ENCODE assay signal across 14 cellular contexts in the genomic region with DNA sequence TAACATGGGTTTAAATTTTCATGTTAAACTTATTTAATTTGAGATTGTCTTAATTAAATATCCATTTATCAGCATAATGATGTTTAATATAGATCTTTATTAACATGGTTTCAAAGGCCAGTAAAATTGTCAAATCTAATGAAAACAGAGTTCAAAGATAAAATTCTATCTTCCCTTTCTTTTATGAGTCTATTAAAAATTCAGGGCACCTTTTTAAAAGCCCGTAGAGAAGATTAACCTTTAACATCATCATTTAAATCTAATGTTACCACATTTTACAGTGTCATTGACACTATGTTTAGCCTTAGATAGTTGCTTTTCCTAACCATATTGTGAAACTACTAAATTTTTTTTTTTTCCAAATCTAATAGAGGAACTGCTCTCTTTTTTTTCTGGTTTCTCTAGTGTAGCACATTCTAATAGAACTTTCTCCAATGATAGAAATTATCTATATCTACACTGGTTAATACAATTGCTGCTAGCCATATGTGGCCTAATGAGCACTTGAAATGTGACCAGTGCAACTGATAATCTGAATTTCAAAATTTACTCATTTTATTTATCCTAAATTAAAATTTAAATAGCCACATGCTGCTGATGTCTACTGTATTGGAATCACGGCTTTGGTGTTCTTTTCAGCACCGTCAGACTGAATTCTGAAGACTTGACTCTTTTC.
A peak's percentile ranks its signal among the peaks of the same experiment; 100 is the strongest.
DNase-seq lines count a peak whose midpoint lies in the region; ATAC-seq and TF ChIP-seq lines count a peak whose summit lies in the region.
"Had no signal": no experiment of that assay in that cellular context is flagged by ENCODE, and none has a peak within 500 bp of the region (broad histone marks: within the 10 kb centered on the region; RNA-seq: fewer than 3 reads in every experiment).

No MANE protein-coding gene starts in this region.

- ATAC-seq in SK-N-SH treated with all-trans-retinoic acid at 6 μM for 48 hours (no peak), HG03520 (IDR thresholded peaks at IDR 0.05; ENCODE audit: unreplicated experiment) (no peak)

- H3K9me3 ChIP-seq in hepatocyte (ENCODE audit: low read depth): peaks cover 4% of the 10 kb centered on the region
- peaks cover 0 to 13% of the 10 kb centered on the region in 2 donors for H3K9me3 ChIP-seq in right atrium auricular region
- no peaks in the 10 kb centered on the region for H3K9me3 ChIP-seq in esophagus squamous epithelium

- no peak for TF ChIP-seq POLR2A in esophagus squamous epithelium (IDR thresholded peaks at IDR 0.05)

- H2AFZ ChIP-seq in hepatocyte: no peak overlapping the region

- peak; percentile 27 for DNase-seq in NCI-H1092 treated with DMSO at 0.1 percent for 48 hours (lab: John Stamatoyannopoulos, UW)
- no peak for DNase-seq in NCI-H1092 (lab: John Stamatoyannopoulos, UW)
- no peak for DNase-seq in hepatocyte (ENCODE audit: low spot score)
- DNase-seq in right atrium auricular region (ENCODE audit: low spot score): no peak
- no peak for DNase-seq in esophagus squamous epithelium (lab: John Stamatoyannopoulos, UW)
- DNase-seq: AML-193; CD4-positive, CD25-positive, alpha-beta regulatory T cell; DMS53; GF-D8; HCEC 1CT had no signal

- intact Hi-C loops in esophagus squamous epithelium (cut with DNase I): no loop called here

- H3K9me2 ChIP-seq in hepatocyte (replicated peaks; ENCODE audit: insufficient read depth): no peaks in the 10 kb centered on the region

- H3K79me2 ChIP-seq in hepatocyte: peaks cover 7% of the 10 kb centered on the region

- H3K27me3 ChIP-seq in hepatocyte (no peaks in the 10 kb centered on the region), right atrium auricular region (no peaks in the 10 kb centered on the region), esophagus squamous epithelium (no peaks in the 10 kb centered on the region)
- H3K27me3 ChIP-seq: BLaER1 had no signal

- H3K27ac ChIP-seq in hepatocyte: no peak overlapping the region
- H3K27ac ChIP-seq in right atrium auricular region: no peak overlapping the region
- H3K27ac ChIP-seq in esophagus squamous epithelium: no peak overlapping the region
- H3K27ac ChIP-seq: 22Rv1, BLaER1 had no signal

- H3K4me2 ChIP-seq in hepatocyte: peak overlapping the region; percentile 50
- H3K4me2 ChIP-seq: BLaER1 had no signal

- no peaks in the 10 kb centered on the region for H3K36me3 ChIP-seq in hepatocyte (replicated peaks; ENCODE audit: insufficient read depth, low read depth)
- no peaks in the 10 kb centered on the region for H3K36me3 ChIP-seq in right atrium auricular region
- peaks cover 0 to 16% (median 0%) of the 10 kb centered on the region in 3 donors for H3K36me3 ChIP-seq in esophagus squamous epithelium

- H4K20me1 ChIP-seq in hepatocyte (ENCODE audit: insufficient read depth, poor library complexity, severe bottlenecking): no peaks in the 10 kb centered on the region

- no peak overlapping the region for H3K4me3 ChIP-seq in hepatocyte
- no peak overlapping the region for H3K4me3 ChIP-seq in right atrium auricular region
- H3K4me3 ChIP-seq in esophagus squamous epithelium: no peak overlapping the region
- H3K4me3 ChIP-seq: BLaER1 had no signal

- 69% methylated on average over 3 of the region's 3 CpGs for WGBS in hepatocyte (ENCODE audit: low lambda C conversion rate, missing lambda C conversion rate)
- 89 to 92% methylated on average over 3 of the region's 3 CpGs for WGBS in esophagus squamous epithelium, 2 donors

- H3K4me1 ChIP-seq in hepatocyte (ENCODE audit: insufficient read depth): no peaks in the 10 kb centered on the region
- no peaks in the 10 kb centered on the region for H3K4me1 ChIP-seq in right atrium auricular region
- H3K4me1 ChIP-seq in esophagus squamous epithelium: no peaks in the 10 kb centered on the region
- H3K4me1 ChIP-seq: BLaER1 had no signal

- TF ChIP-seq CTCF in hepatocyte (IDR thresholded peaks at IDR 0.05; ENCODE audit: poor library complexity) (no peak), right atrium auricular region (IDR thresholded peaks at IDR 0.05) (no peak), esophagus squamous epithelium (IDR thresholded peaks at IDR 0.05) (no peak)

TF ChIP-seq in SK-N-SH treated with all-trans-retinoic acid at 6 μM for 48 hours, 23 proteins besides CTCF, POLR2A, EP300 and RAD21:
- TF ChIP-seq, protein P1, sequence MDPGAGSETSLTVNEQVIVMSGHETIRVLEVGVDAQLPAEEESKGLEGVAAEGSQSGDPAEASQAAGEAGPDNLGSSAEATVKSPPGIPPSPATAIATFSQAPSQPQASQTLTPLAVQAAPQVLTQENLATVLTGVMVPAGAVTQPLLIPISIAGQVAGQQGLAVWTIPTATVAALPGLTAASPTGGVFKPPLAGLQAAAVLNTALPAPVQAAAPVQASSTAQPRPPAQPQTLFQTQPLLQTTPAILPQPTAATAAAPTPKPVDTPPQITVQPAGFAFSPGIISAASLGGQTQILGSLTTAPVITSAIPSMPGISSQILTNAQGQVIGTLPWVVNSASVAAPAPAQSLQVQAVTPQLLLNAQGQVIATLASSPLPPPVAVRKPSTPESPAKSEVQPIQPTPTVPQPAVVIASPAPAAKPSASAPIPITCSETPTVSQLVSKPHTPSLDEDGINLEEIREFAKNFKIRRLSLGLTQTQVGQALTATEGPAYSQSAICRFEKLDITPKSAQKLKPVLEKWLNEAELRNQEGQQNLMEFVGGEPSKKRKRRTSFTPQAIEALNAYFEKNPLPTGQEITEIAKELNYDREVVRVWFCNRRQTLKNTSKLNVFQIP (CRISPR knock-in tag; IDR thresholded peaks at IDR 0.05; ENCODE audit: borderline replicate concordance, low read depth): no peak
- TF ChIP-seq ESRRG (CRISPR knock-in tag; IDR thresholded peaks at IDR 0.05): no peak
- TF ChIP-seq TCF4 (CRISPR knock-in tag; IDR thresholded peaks at IDR 0.05; ENCODE audit: borderline replicate concordance): peak; percentile 80
